In genomic region chr11:31720225-31720624, GRCh38 we compare ENCODE assay signal across 19 cellular contexts.
A peak's percentile ranks its signal among the peaks of the same experiment; 100 is the strongest.
DNase-seq lines count a peak whose midpoint lies in the region; ATAC-seq and TF ChIP-seq lines count a peak whose summit lies in the region.
"Had no signal": no experiment of that assay in that cellular context is flagged by ENCODE, and none has a peak within 500 bp of the region (broad histone marks: within the 10 kb centered on the region; RNA-seq: fewer than 3 reads in every experiment).

No MANE protein-coding gene starts in this region.

- TF ChIP-seq EP300 in Ishikawa (IDR thresholded peaks at IDR 0.05; ENCODE audit: borderline replicate concordance): peak; percentile 69; the same call in 1 of the 2 replicates

- H3K9me3 ChIP-seq in Peyer's patch: no peaks in the 10 kb centered on the region
- H3K9me3 ChIP-seq: MG63, SK-N-SH had no signal

- TF ChIP-seq POLR2A in Peyer's patch (IDR thresholded peaks at IDR 0.05): no peak

- H3K36me3 ChIP-seq in Peyer's patch: no peaks in the 10 kb centered on the region
- H3K36me3 ChIP-seq: MG63 had no signal

- no peak overlapping the region for H3K4me3 ChIP-seq in Peyer's patch
- H3K4me3 ChIP-seq: MG63 had no signal

- intact Hi-C loops in Right ventricle myocardium inferior (cut with DNase I): no loop called here

- peak; percentile 9; the same call in 1 of the 2 replicates for TF ChIP-seq RAD21 in Ishikawa (IDR thresholded peaks at IDR 0.05; ENCODE audit: low read depth)

- peak; percentile 1 for DNase-seq in DMS53 treated with DMSO at 0.1 percent for 48 hours (lab: John Stamatoyannopoulos, UW; ENCODE audit: unreplicated experiment)
- peak; percentile 32 for DNase-seq in astrocyte of the hippocampus (ENCODE audit: low read depth, low spot score)
- peak; percentile 1 for DNase-seq in globus pallidus (ENCODE audit: low spot score)
- DNase-seq in stimulated activated naive CD4-positive, alpha-beta T cell (lab: John Stamatoyannopoulos, UW): no peak
- DNase-seq in Peyer's patch: no peak
- no peak for DNase-seq in Right ventricle myocardium inferior (ENCODE audit: missing footprints)
- DNase-seq: ACHN, AML-193, Calu3, MG63, NCI-H187, NCI-H2171 treated with DMSO at 0.1 percent for 48 hours, NCI-H524, Right ventricle myocardium superior, SK-N-SH, T-cell had no signal

- H3K4me1 ChIP-seq in Peyer's patch: no peaks in the 10 kb centered on the region

- H3K27ac ChIP-seq in Peyer's patch: no peak overlapping the region

- H3K27me3 ChIP-seq in Peyer's patch: no peaks in the 10 kb centered on the region
- H3K27me3 ChIP-seq: MG63 had no signal

- no peak for TF ChIP-seq CTCF in Peyer's patch (IDR thresholded peaks at IDR 0.05)

- no peak for ATAC-seq in GM21619 (IDR thresholded peaks at IDR 0.05; ENCODE audit: unreplicated experiment)
- no peak for ATAC-seq in Right ventricle myocardium inferior
- ATAC-seq: Panc1, T-cell had no signal

TF ChIP-seq in Ishikawa, 13 proteins besides CTCF, POLR2A, EP300 and RAD21:
- TF ChIP-seq USF1 (IDR thresholded peaks at IDR 0.05): no peak
- no peak for TF ChIP-seq MAX (IDR thresholded peaks at IDR 0.05)
- TF ChIP-seq ZBTB7A (IDR thresholded peaks at IDR 0.05; ENCODE audit: low read depth): no peak
- no peak for TF ChIP-seq CREB1 (IDR thresholded peaks at IDR 0.05; ENCODE audit: low read depth)
- TF ChIP-seq TEAD4 (IDR thresholded peaks at IDR 0.05): peak; percentile 79
- no peak for TF ChIP-seq YY1 (IDR thresholded peaks at IDR 0.05; ENCODE audit: low read depth)
- peak; percentile 97 for TF ChIP-seq NFIC (IDR thresholded peaks at IDR 0.05)
- TF ChIP-seq REST (IDR thresholded peaks at IDR 0.05; ENCODE audit: low read depth): no peak
- TF ChIP-seq CEBPB (IDR thresholded peaks at IDR 0.05): no peak
- TF ChIP-seq FOXM1 (IDR thresholded peaks at IDR 0.05; ENCODE audit: borderline replicate concordance, low read depth): no peak
- peak; percentile 56; the same call in 1 of the 2 replicates for TF ChIP-seq TCF12 (IDR thresholded peaks at IDR 0.05; ENCODE audit: low read depth)
- no peak for TF ChIP-seq EGR1 (IDR thresholded peaks at IDR 0.05)
- no peak for TF ChIP-seq TAF1 (IDR thresholded peaks at IDR 0.05; ENCODE audit: low read depth)

Comparison
In these comparisons a context has a peak if more than half of its experiments do, and no peak if none do; other contexts are left out.
1. DNase-seq: peak in DMS53 treated with DMSO at 0.1 percent for 48 hours (single experiment), astrocyte of the hippocampus (single experiment) and globus pallidus (single experiment); none in stimulated activated naive CD4-positive, alpha-beta T cell (0 of 6), Peyer's patch (0 of 3) and Right ventricle myocardium inferior (single experiment).